1 cellular context compared by ENCODE assay signal in the genomic region with DNA sequence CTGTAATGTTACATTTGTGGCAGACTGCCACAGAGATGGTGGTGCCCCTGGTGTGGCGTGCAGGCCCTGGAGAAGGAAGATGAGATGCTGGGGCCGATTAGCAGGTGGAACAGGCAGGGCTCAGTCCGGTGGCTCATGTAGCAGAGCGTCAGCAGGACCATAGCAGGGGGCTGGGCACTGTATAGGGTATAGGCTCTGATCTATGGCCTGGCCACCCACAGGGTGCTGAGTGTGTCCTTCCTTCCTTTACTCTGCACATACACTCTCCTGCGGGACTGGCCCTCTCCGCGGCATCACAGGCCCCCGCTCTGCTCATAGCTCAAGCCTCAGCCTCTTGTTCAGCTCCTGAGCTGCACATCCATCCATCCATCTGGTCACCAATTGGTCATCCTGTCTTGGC.
TF ChIP-seq lines count a peak whose summit lies in the region.

No MANE protein-coding gene starts in this region.

TF ChIP-seq in K562, 482 proteins besides CTCF, POLR2A, EP300 and RAD21 (continued from another document):
- TF ChIP-seq ZNF124 (CRISPR knock-in tag; IDR thresholded peaks at IDR 0.05) (no peak), MAFF (IDR thresholded peaks at IDR 0.05; ENCODE audit: low read length) (no peak), ZNF695 (CRISPR knock-in tag; IDR thresholded peaks at IDR 0.05) (no peak)
- TF ChIP-seq, protein P1, sequence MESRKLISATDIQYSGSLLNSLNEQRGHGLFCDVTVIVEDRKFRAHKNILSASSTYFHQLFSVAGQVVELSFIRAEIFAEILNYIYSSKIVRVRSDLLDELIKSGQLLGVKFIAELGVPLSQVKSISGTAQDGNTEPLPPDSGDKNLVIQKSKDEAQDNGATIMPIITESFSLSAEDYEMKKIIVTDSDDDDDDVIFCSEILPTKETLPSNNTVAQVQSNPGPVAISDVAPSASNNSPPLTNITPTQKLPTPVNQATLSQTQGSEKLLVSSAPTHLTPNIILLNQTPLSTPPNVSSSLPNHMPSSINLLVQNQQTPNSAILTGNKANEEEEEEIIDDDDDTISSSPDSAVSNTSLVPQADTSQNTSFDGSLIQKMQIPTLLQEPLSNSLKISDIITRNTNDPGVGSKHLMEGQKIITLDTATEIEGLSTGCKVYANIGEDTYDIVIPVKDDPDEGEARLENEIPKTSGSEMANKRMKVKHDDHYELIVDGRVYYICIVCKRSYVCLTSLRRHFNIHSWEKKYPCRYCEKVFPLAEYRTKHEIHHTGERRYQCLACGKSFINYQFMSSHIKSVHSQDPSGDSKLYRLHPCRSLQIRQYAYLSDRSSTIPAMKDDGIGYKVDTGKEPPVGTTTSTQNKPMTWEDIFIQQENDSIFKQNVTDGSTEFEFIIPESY (CRISPR knock-in tag; IDR thresholded peaks at IDR 0.05) = no peak
- TF ChIP-seq, protein P2, sequence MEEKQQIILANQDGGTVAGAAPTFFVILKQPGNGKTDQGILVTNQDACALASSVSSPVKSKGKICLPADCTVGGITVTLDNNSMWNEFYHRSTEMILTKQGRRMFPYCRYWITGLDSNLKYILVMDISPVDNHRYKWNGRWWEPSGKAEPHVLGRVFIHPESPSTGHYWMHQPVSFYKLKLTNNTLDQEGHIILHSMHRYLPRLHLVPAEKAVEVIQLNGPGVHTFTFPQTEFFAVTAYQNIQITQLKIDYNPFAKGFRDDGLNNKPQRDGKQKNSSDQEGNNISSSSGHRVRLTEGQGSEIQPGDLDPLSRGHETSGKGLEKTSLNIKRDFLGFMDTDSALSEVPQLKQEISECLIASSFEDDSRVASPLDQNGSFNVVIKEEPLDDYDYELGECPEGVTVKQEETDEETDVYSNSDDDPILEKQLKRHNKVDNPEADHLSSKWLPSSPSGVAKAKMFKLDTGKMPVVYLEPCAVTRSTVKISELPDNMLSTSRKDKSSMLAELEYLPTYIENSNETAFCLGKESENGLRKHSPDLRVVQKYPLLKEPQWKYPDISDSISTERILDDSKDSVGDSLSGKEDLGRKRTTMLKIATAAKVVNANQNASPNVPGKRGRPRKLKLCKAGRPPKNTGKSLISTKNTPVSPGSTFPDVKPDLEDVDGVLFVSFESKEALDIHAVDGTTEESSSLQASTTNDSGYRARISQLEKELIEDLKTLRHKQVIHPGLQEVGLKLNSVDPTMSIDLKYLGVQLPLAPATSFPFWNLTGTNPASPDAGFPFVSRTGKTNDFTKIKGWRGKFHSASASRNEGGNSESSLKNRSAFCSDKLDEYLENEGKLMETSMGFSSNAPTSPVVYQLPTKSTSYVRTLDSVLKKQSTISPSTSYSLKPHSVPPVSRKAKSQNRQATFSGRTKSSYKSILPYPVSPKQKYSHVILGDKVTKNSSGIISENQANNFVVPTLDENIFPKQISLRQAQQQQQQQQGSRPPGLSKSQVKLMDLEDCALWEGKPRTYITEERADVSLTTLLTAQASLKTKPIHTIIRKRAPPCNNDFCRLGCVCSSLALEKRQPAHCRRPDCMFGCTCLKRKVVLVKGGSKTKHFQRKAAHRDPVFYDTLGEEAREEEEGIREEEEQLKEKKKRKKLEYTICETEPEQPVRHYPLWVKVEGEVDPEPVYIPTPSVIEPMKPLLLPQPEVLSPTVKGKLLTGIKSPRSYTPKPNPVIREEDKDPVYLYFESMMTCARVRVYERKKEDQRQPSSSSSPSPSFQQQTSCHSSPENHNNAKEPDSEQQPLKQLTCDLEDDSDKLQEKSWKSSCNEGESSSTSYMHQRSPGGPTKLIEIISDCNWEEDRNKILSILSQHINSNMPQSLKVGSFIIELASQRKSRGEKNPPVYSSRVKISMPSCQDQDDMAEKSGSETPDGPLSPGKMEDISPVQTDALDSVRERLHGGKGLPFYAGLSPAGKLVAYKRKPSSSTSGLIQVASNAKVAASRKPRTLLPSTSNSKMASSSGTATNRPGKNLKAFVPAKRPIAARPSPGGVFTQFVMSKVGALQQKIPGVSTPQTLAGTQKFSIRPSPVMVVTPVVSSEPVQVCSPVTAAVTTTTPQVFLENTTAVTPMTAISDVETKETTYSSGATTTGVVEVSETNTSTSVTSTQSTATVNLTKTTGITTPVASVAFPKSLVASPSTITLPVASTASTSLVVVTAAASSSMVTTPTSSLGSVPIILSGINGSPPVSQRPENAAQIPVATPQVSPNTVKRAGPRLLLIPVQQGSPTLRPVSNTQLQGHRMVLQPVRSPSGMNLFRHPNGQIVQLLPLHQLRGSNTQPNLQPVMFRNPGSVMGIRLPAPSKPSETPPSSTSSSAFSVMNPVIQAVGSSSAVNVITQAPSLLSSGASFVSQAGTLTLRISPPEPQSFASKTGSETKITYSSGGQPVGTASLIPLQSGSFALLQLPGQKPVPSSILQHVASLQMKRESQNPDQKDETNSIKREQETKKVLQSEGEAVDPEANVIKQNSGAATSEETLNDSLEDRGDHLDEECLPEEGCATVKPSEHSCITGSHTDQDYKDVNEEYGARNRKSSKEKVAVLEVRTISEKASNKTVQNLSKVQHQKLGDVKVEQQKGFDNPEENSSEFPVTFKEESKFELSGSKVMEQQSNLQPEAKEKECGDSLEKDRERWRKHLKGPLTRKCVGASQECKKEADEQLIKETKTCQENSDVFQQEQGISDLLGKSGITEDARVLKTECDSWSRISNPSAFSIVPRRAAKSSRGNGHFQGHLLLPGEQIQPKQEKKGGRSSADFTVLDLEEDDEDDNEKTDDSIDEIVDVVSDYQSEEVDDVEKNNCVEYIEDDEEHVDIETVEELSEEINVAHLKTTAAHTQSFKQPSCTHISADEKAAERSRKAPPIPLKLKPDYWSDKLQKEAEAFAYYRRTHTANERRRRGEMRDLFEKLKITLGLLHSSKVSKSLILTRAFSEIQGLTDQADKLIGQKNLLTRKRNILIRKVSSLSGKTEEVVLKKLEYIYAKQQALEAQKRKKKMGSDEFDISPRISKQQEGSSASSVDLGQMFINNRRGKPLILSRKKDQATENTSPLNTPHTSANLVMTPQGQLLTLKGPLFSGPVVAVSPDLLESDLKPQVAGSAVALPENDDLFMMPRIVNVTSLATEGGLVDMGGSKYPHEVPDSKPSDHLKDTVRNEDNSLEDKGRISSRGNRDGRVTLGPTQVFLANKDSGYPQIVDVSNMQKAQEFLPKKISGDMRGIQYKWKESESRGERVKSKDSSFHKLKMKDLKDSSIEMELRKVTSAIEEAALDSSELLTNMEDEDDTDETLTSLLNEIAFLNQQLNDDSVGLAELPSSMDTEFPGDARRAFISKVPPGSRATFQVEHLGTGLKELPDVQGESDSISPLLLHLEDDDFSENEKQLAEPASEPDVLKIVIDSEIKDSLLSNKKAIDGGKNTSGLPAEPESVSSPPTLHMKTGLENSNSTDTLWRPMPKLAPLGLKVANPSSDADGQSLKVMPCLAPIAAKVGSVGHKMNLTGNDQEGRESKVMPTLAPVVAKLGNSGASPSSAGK (IDR thresholded peaks at IDR 0.05) = no peak
- TF ChIP-seq, protein P3, sequence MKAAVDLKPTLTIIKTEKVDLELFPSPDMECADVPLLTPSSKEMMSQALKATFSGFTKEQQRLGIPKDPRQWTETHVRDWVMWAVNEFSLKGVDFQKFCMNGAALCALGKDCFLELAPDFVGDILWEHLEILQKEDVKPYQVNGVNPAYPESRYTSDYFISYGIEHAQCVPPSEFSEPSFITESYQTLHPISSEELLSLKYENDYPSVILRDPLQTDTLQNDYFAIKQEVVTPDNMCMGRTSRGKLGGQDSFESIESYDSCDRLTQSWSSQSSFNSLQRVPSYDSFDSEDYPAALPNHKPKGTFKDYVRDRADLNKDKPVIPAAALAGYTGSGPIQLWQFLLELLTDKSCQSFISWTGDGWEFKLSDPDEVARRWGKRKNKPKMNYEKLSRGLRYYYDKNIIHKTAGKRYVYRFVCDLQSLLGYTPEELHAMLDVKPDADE (conservative IDR thresholded peaks at IDR 0.05; ENCODE audit: control insufficient read depth, low read depth, low read length) = no peak
